32 cellular contexts compared by ENCODE assay signal in the genomic region with DNA sequence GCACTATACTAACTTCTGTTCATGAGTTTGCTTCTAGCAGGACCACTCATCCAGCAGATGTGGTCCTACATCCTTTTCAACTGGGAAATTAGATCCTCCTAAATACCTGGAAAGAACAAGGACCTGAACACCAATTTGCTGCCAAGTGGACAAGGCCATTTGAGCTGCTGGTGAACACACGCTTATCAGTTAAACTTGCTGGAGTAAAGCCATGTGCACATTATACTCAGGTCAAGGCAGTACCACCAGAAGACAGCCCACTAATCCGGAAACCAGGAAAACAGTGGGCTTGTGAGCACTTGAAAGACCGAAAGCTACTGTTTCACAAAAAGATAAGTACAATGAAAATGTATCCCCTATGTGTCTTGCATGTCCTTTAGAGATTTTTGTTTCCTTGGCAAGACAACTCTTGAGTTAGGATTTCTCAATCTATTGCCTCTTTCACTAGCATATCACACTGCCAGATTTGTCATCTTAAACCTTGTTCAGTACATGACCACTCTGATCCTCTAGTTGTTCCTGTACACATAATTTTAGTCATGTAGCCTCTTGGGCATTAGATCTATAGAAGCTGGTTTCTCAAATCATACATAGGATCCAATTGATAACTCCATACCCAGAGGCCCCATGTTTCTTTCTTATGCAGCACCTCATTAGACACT. TPM values are rescaled to one million over a fixed set of nuclear protein-coding genes. Genes with fewer than 3 reads are reported as not detected.
"Had no signal": no experiment of that assay in that cellular context is flagged by ENCODE, and none has a peak within 500 bp of the region (broad histone marks: within the 10 kb centered on the region; RNA-seq: fewer than 3 reads in every experiment).

No MANE protein-coding gene starts in this region.

- H3K4me1 ChIP-seq: breast epithelium, heart left ventricle, left lung, sigmoid colon, suprapubic skin, tibial artery, upper lobe of right lung had no signal

- H3K27me3 ChIP-seq: breast epithelium, foreskin keratinocyte, left lung, sigmoid colon, suprapubic skin, upper lobe of right lung had no signal

- DNase-seq: activated B cell treated with CpG ODN at 0.5 μM for 24 hours; activated CD8-positive, alpha-beta memory T cell treated with anti-CD3 and anti-CD28 coated beads, Interleukin-2, amount 10 ng/mL, durations not matched to agents 7 days and 5 days; activated CD8-positive, alpha-beta T cell treated with anti-CD3 and anti-CD28 coated beads, Interleukin-2, amount 10 ng/mL, durations not matched to agents 7 days and 5 days; activated naive CD8-positive, alpha-beta T cell treated with anti-CD3 and anti-CD28 coated beads, Interleukin-2, amount 50 U/mL, for 24 hours; activated T-cell treated with anti-CD3 and anti-CD28 coated beads, Interleukin-2, amount 50 U/mL, for 48 hours; amygdala; foreskin keratinocyte; heart left ventricle; hypothalamus; kidney glomerular epithelial cell; left lung; mucosa of descending colon; sigmoid colon; small intestine; stimulated activated CD4-positive, alpha-beta T cell treated with anti-CD3 and anti-CD28 coated beads, Interleukin-1b, Interleukin-23, amount 100 ng/mL, for 48 hours; stimulated activated naive B cell treated with anti-CD40 and anti-IgM and Interleukin-4, amounts not matched to agents 10 μg/mL and 1 μg/mL and 100 μg/mL, for 72 hours; T-helper 2 cell; tibial artery; upper lobe of right lung had no signal

- H3K27me3 Mint-ChIP-seq: activated CD8-positive, alpha-beta memory T cell treated with anti-CD3 and anti-CD28 coated beads, Interleukin-2, amount 10 ng/mL, durations not matched to agents 7 days and 5 days had no signal

- H3K4me3 ChIP-seq: breast epithelium, heart left ventricle, left lung, mucosa of descending colon, sigmoid colon, suprapubic skin, tibial artery, upper lobe of right lung had no signal

- ATAC-seq: activated CD8-positive, alpha-beta memory T cell treated with anti-CD3 and anti-CD28 coated beads, Interleukin-2, amount 10 ng/mL, durations not matched to agents 7 days and 5 days; activated CD8-positive, alpha-beta T cell treated with anti-CD3 and anti-CD28 coated beads, Interleukin-2, amount 10 ng/mL, durations not matched to agents 7 days and 5 days; activated naive CD8-positive, alpha-beta T cell treated with anti-CD3 and anti-CD28 coated beads, Interleukin-2, amount 50 U/mL, for 24 hours; heart left ventricle; mucosa of descending colon; natural killer cell treated with Interleukin-12 subunit alpha and Interleukin-12 subunit beta and Interleukin-15 and Interleukin-18, amount 100 ng/mL, for 72 hours; stimulated activated naive B cell treated with anti-CD40 and anti-IgM and Interleukin-4, amounts not matched to agents 10 μg/mL and 1 μg/mL and 100 μg/mL, for 72 hours; upper lobe of right lung had no signal

- H3K27ac ChIP-seq: heart left ventricle, left lung, sigmoid colon, suprapubic skin, tibial artery, upper lobe of right lung had no signal

- H3K27ac Mint-ChIP-seq: activated B cell treated with CpG ODN at 0.5 μM for 24 hours; activated CD8-positive, alpha-beta memory T cell treated with anti-CD3 and anti-CD28 coated beads, Interleukin-2, amount 10 ng/mL, durations not matched to agents 7 days and 5 days; activated CD8-positive, alpha-beta T cell treated with anti-CD3 and anti-CD28 coated beads, Interleukin-2, amount 10 ng/mL, durations not matched to agents 7 days and 5 days; activated naive CD4-positive, alpha-beta T cell treated with anti-CD3 and anti-CD28 coated beads, Interleukin-2, amount 50 U/mL, for 24 hours; activated naive CD8-positive, alpha-beta T cell treated with anti-CD3 and anti-CD28 coated beads, Interleukin-2, amount 50 U/mL, for 24 hours; activated T-helper 2 cell treated with anti-CD3 and anti-CD28 coated beads, Interferon-gamma antibody, Interleukin-2, Interleukin-4, amounts not matched to agents 10 μg/mL and 5 μg/mL and 100 μg/mL, durations not matched to agents 14 hours and 24 hours and 36 hours; dendritic cell treated with granulocyte-macrophage colony-stimulating factor and Interleukin-4, amounts not matched to agents 40 ng/mL and 50 ng/mL, for 4 days; natural killer cell treated with Interleukin-12 subunit alpha and Interleukin-12 subunit beta and Interleukin-15 and Interleukin-18, amount 100 ng/mL, for 72 hours; progenitor cell of endocrine pancreas; stimulated activated naive B cell treated with anti-CD40 and anti-IgM and Interleukin-4, amounts not matched to agents 10 μg/mL and 1 μg/mL and 100 μg/mL, for 72 hours had no signal

- H3K36me3 ChIP-seq: breast epithelium, heart left ventricle, left lung, sigmoid colon, suprapubic skin, tibial artery, upper lobe of right lung had no signal

- H3K4me1 Mint-ChIP-seq: activated B cell treated with CpG ODN at 0.5 μM for 24 hours; activated CD8-positive, alpha-beta memory T cell treated with anti-CD3 and anti-CD28 coated beads, Interleukin-2, amount 10 ng/mL, durations not matched to agents 7 days and 5 days; activated naive CD4-positive, alpha-beta T cell treated with anti-CD3 and anti-CD28 coated beads, Interleukin-2, amount 50 U/mL, for 24 hours; activated naive CD8-positive, alpha-beta T cell treated with anti-CD3 and anti-CD28 coated beads, Interleukin-2, amount 50 U/mL, for 24 hours; central memory CD8-positive, alpha-beta T cell; stimulated activated naive B cell treated with anti-CD40 and anti-IgM and Interleukin-4, amounts not matched to agents 10 μg/mL and 1 μg/mL and 100 μg/mL, for 72 hours had no signal

- FAIRE-seq: small intestine had no signal

- H3K4me3 Mint-ChIP-seq: activated B cell treated with CpG ODN at 0.5 μM for 24 hours; activated CD8-positive, alpha-beta memory T cell treated with anti-CD3 and anti-CD28 coated beads, Interleukin-2, amount 10 ng/mL, durations not matched to agents 7 days and 5 days; activated CD8-positive, alpha-beta T cell treated with anti-CD3 and anti-CD28 coated beads, Interleukin-2, amount 10 ng/mL, durations not matched to agents 7 days and 5 days; activated naive CD4-positive, alpha-beta T cell treated with anti-CD3 and anti-CD28 coated beads, Interleukin-2, amount 50 U/mL, for 24 hours; activated naive CD8-positive, alpha-beta T cell treated with anti-CD3 and anti-CD28 coated beads, Interleukin-2, amount 50 U/mL, for 24 hours; central memory CD8-positive, alpha-beta T cell; dendritic cell treated with granulocyte-macrophage colony-stimulating factor and Interleukin-4, amounts not matched to agents 40 ng/mL and 50 ng/mL, for 4 days; natural killer cell treated with Interleukin-12 subunit alpha and Interleukin-12 subunit beta and Interleukin-15 and Interleukin-18, amount 100 ng/mL, for 72 hours; stimulated activated naive B cell treated with anti-CD40 and anti-IgM and Interleukin-4, amounts not matched to agents 10 μg/mL and 1 μg/mL and 100 μg/mL, for 72 hours had no signal

RNA-seq across cellular contexts. Expression of a gene that starts 4.5 kb away (rescaled TPM):
- total RNA-seq: activated B cell treated with CpG ODN at 0.5 μM for 24 hours; activated CD8-positive, alpha-beta memory T cell treated with anti-CD3 and anti-CD28 coated beads, Interleukin-2, amount 10 ng/mL, durations not matched to agents 7 days and 5 days; activated CD8-positive, alpha-beta T cell treated with anti-CD3 and anti-CD28 coated beads, Interleukin-2, amount 10 ng/mL, durations not matched to agents 7 days and 5 days; activated T-helper 2 cell treated with anti-CD3 and anti-CD28 coated beads, Interferon-gamma antibody, Interleukin-2, Interleukin-4, amounts not matched to agents 10 μg/mL and 5 μg/mL and 100 μg/mL, durations not matched to agents 14 hours and 24 hours and 36 hours; breast epithelium; foreskin keratinocyte; heart left ventricle; lung microvascular endothelial cell; myocyte; natural killer cell treated with Interleukin-12 subunit alpha and Interleukin-12 subunit beta and Interleukin-15 and Interleukin-18, amount 100 ng/mL, for 72 hours; progenitor cell of endocrine pancreas; renal cortical epithelial cell; sigmoid colon had no signal
- polyA plus RNA-seq: heart left ventricle had no signal

RNA-seq across cellular contexts. Expression of a gene that starts 18.8 kb away (rescaled TPM):
- total RNA-seq: activated CD8-positive, alpha-beta memory T cell treated with anti-CD3 and anti-CD28 coated beads, Interleukin-2, amount 10 ng/mL, durations not matched to agents 7 days and 5 days had no signal

RNA-seq across cellular contexts. Expression of a gene that starts 25.7 kb away (rescaled TPM):
- total RNA-seq: activated B cell treated with CpG ODN at 0.5 μM for 24 hours; activated CD8-positive, alpha-beta memory T cell treated with anti-CD3 and anti-CD28 coated beads, Interleukin-2, amount 10 ng/mL, durations not matched to agents 7 days and 5 days; activated CD8-positive, alpha-beta T cell treated with anti-CD3 and anti-CD28 coated beads, Interleukin-2, amount 10 ng/mL, durations not matched to agents 7 days and 5 days; activated T-helper 2 cell treated with anti-CD3 and anti-CD28 coated beads, Interferon-gamma antibody, Interleukin-2, Interleukin-4, amounts not matched to agents 10 μg/mL and 5 μg/mL and 100 μg/mL, durations not matched to agents 14 hours and 24 hours and 36 hours; breast epithelium; foreskin keratinocyte; heart left ventricle; mesenteric fat pad; natural killer cell treated with Interleukin-12 subunit alpha and Interleukin-12 subunit beta and Interleukin-15 and Interleukin-18, amount 100 ng/mL, for 72 hours; omental fat pad; progenitor cell of endocrine pancreas; renal cortical epithelial cell; sigmoid colon; suprapubic skin had no signal
- polyA plus RNA-seq: foreskin keratinocyte, heart left ventricle had no signal

RNA-seq across cellular contexts. Expression of a gene that starts 43.2 kb away (rescaled TPM):
- total RNA-seq: activated B cell treated with CpG ODN at 0.5 μM for 24 hours; activated CD8-positive, alpha-beta memory T cell treated with anti-CD3 and anti-CD28 coated beads, Interleukin-2, amount 10 ng/mL, durations not matched to agents 7 days and 5 days; activated CD8-positive, alpha-beta T cell treated with anti-CD3 and anti-CD28 coated beads, Interleukin-2, amount 10 ng/mL, durations not matched to agents 7 days and 5 days; mesenteric fat pad; myocyte; natural killer cell treated with Interleukin-12 subunit alpha and Interleukin-12 subunit beta and Interleukin-15 and Interleukin-18, amount 100 ng/mL, for 72 hours; omental fat pad; sigmoid colon; suprapubic skin had no signal
